ENCODE assay signal across 8 cellular contexts in genomic region chr4:169492436-169493163, GRCh38.
DNase-seq lines count a peak whose midpoint lies in the region; ATAC-seq and TF ChIP-seq lines count a peak whose summit lies in the region.

No MANE protein-coding gene starts in this region.

- H3K4me3 Mint-ChIP-seq in activated CD4-positive, alpha-beta T cell treated with anti-CD3 and anti-CD28 coated beads for 36 hours = no peak overlapping the region
- H3K4me3 Mint-ChIP-seq in chondrocyte (ENCODE audit: unreplicated experiment) = no peak overlapping the region
- H3K4me3 Mint-ChIP-seq in mesothelial cell of epicardium = no peak overlapping the region

- peak; percentile 57 for ATAC-seq in activated CD4-positive, alpha-beta T cell treated with anti-CD3 and anti-CD28 coated beads for 36 hours
- peak; percentile 41 for ATAC-seq in HG02798 (IDR thresholded peaks at IDR 0.05; ENCODE audit: poor library complexity, unreplicated experiment)

- TF ChIP-seq CTCF in RWPE1 (conservative IDR thresholded peaks at IDR 0.05; ENCODE audit: low read depth) (peak; percentile 47; the same call in 1 of the 2 replicates), chondrocyte (IDR thresholded peaks at IDR 0.05) (peak; percentile 83), mesothelial cell of epicardium (IDR thresholded peaks at IDR 0.05; ENCODE audit: unreplicated experiment) (peak; percentile 56)

- H3K9me3 ChIP-seq in MG63 = no peaks in the 10 kb centered on the region

- H3K36me3 Mint-ChIP-seq in activated CD4-positive, alpha-beta T cell treated with anti-CD3 and anti-CD28 coated beads for 36 hours (ENCODE audit: low read depth) = peaks cover 16% of the 10 kb centered on the region
- peaks cover 15% of the 10 kb centered on the region for H3K36me3 Mint-ChIP-seq in chondrocyte (ENCODE audit: low read depth)
- H3K36me3 Mint-ChIP-seq in mesothelial cell of epicardium = peaks cover 44% of the 10 kb centered on the region

- H3K36me3 ChIP-seq in MG63 = no peaks in the 10 kb centered on the region

- DNase-seq in activated CD4-positive, alpha-beta T cell treated with anti-CD3 and anti-CD28 coated beads for 36 hours = peak; percentile 41
- no peak for DNase-seq in activated CD4-positive, alpha-beta T cell treated with anti-CD3 and anti-CD28 coated beads for 1 hour
- DNase-seq in RWPE1 (ENCODE audit: low spot score) (peak; percentile 15), chondrocyte (ENCODE audit: low spot score) (no peak), mesothelial cell of epicardium (ENCODE audit: low spot score in 2 of 2, unreplicated experiment in 2 of 2) (no peak), MG63 (no peak)
- DNase-seq in NK-92 treated with Interleukin-12 subunit alpha and Interleukin-12 subunit beta, amount 100 ng/mL, for 24 hours (lab: John Stamatoyannopoulos, UW) = no peak

- no peak overlapping the region for H3K27ac Mint-ChIP-seq in activated CD4-positive, alpha-beta T cell treated with anti-CD3 and anti-CD28 coated beads for 36 hours
- H3K27ac Mint-ChIP-seq in chondrocyte (ENCODE audit: unreplicated experiment) (peak overlapping the region; percentile 62), mesothelial cell of epicardium (no peak overlapping the region)

- CTCF ChIA-PET in activated CD4-positive, alpha-beta T cell treated with anti-CD3 and anti-CD28 coated beads for 36 hours (lab: Charles Lee) = interaction anchor here (0.6 to 1.4 kb wide), 5 partner anchors 10 to 569 kb away, joined by 3 to 13 read pairs (median 3); no protein-coding TSS in a partner anchor
- CTCF ChIA-PET in RWPE1 (lab: Yijun Ruan, JAX) = interaction anchor here (0.7 kb wide), 1 partner anchor 568 kb away, joined by 3 read pairs; no protein-coding TSS in a partner anchor

- intact Hi-C loops in activated CD4-positive, alpha-beta T cell treated with anti-CD3 and anti-CD28 coated beads for 36 hours (cut with DNase I, micrococcal nuclease) = loop anchor here in 1 of 2 experiments (1.0 to 5.0 kb wide), 2 partner anchors 569 to 1310 kb away; no protein-coding TSS in a partner anchor

- no peak overlapping the region for H3K27ac ChIP-seq in RWPE1

- no peaks in the 10 kb centered on the region for H3K4me1 Mint-ChIP-seq in activated CD4-positive, alpha-beta T cell treated with anti-CD3 and anti-CD28 coated beads for 36 hours
- H3K4me1 Mint-ChIP-seq in chondrocyte (ENCODE audit: low read depth) (peaks cover 10% of the 10 kb centered on the region), mesothelial cell of epicardium (no peaks in the 10 kb centered on the region)

- H3K9me3 Mint-ChIP-seq in activated CD4-positive, alpha-beta T cell treated with anti-CD3 and anti-CD28 coated beads for 36 hours (ENCODE audit: low read depth) = peaks cover 1% of the 10 kb centered on the region
- H3K9me3 Mint-ChIP-seq in chondrocyte (ENCODE audit: low read depth) (peaks cover 16% of the 10 kb centered on the region), mesothelial cell of epicardium (peaks cover 37% of the 10 kb centered on the region)

- no peaks in the 10 kb centered on the region for H3K27me3 ChIP-seq in MG63

- H3K4me3 ChIP-seq in MG63 = no peak overlapping the region

- POLR2A ChIA-PET in activated CD4-positive, alpha-beta T cell treated with anti-CD3 and anti-CD28 coated beads for 36 hours (lab: Charles Lee) = interaction anchor here (0.6 kb wide), 1 partner anchor 482 kb away, joined by 5 read pairs; the partner anchor contains the start of gene CBR4
- POLR2A ChIA-PET in RWPE1 (lab: Yijun Ruan, JAX; ENCODE audit: low non-redundant PET) = no interaction called here

- H3K27me3 Mint-ChIP-seq in activated CD4-positive, alpha-beta T cell treated with anti-CD3 and anti-CD28 coated beads for 36 hours = no peaks in the 10 kb centered on the region
- H3K27me3 Mint-ChIP-seq in chondrocyte (ENCODE audit: low read depth) (no peaks in the 10 kb centered on the region), mesothelial cell of epicardium (ENCODE audit: low read depth) (no peaks in the 10 kb centered on the region)

Comparison
In these comparisons a context has a peak if more than half of its experiments do, and no peak if none do; other contexts are left out.
1. DNase-seq: peak in activated CD4-positive, alpha-beta T cell treated with anti-CD3 and anti-CD28 coated beads for 36 hours (single experiment) and RWPE1 (single experiment); none in activated CD4-positive, alpha-beta T cell treated with anti-CD3 and anti-CD28 coated beads for 1 hour (single experiment), chondrocyte (single experiment), mesothelial cell of epicardium (0 of 2), MG63 (single experiment) and NK-92 treated with Interleukin-12 subunit alpha and Interleukin-12 subunit beta, amount 100 ng/mL, for 24 hours (single experiment).
2. Peak in every context shown above with its lines, with median percentiles within 50 percentile points of each other: CTCF ChIP-seq.